ENCODE assay signal across 11 cellular contexts in genomic region chr11:1869427-1870325, GRCh38. TPM values are rescaled to one million over a fixed set of nuclear protein-coding genes. Genes with fewer than 3 reads are reported as not detected.
DNase-seq lines count a peak whose midpoint lies in the region; ATAC-seq, FAIRE-seq and TF ChIP-seq lines count a peak whose summit lies in the region.
"Had no signal": no experiment of that assay in that cellular context is flagged by ENCODE, and none has a peak within 500 bp of the region (broad histone marks: within the 10 kb centered on the region; RNA-seq: fewer than 3 reads in every experiment).

No MANE protein-coding gene starts in this region.

- H3K9me3 ChIP-seq in A549 (no peaks in the 10 kb centered on the region), GM23248 (ENCODE audit: low read depth) (no peaks in the 10 kb centered on the region), muscle layer of duodenum (ENCODE audit: control insufficient read depth in 1 of 2, low read length in 2 of 2) (no peaks in the 10 kb centered on the region), body of pancreas (no peaks in the 10 kb centered on the region), ovary (no peaks in the 10 kb centered on the region)

- H4K20me1 ChIP-seq in GM23248 (ENCODE audit: insufficient read depth): no peaks in the 10 kb centered on the region

- H3K27me3 ChIP-seq in GM23248 (replicated peaks; ENCODE audit: insufficient read depth) (peaks cover 34% of the 10 kb centered on the region), muscle layer of duodenum (ENCODE audit: low read depth, low read length) (no peaks in the 10 kb centered on the region), body of pancreas (no peaks in the 10 kb centered on the region), ovary (no peaks in the 10 kb centered on the region)

- H3K36me3 ChIP-seq in GM23248 (ENCODE audit: low read depth) (no peaks in the 10 kb centered on the region), muscle layer of duodenum (ENCODE audit: control insufficient read depth in 1 of 2, insufficient read depth in 2 of 2, low read length in 2 of 2) (no peaks in the 10 kb centered on the region), body of pancreas (replicated peaks in 1 of 2; ENCODE audit: insufficient read depth in 1 of 2, low read depth in 2 of 2) (no peaks in the 10 kb centered on the region), ovary (no peaks in the 10 kb centered on the region)

- POLR2A ChIA-PET in A549 (lab: Yijun Ruan, JAX): no interaction called here

- no peaks in the 10 kb centered on the region for H3K79me2 ChIP-seq in GM23248 (ENCODE audit: insufficient read depth)

- DNase-seq in A549 (ENCODE audit: low read depth in 1 of 2, low spot score in 1 of 2): peak; percentile 59 to 79
- peak; percentile 64 for DNase-seq in GM23248
- no peak for DNase-seq in astrocyte of the cerebellum (ENCODE audit: low read depth)
- DNase-seq in body of pancreas: no peak
- DNase-seq in GOT3 (lab: John Stamatoyannopoulos, UW): no peak
- DNase-seq in ovary: no peak
- no peak for DNase-seq in A172 (ENCODE audit: low spot score)
- DNase-seq: naive B cell had no signal

- TF ChIP-seq POLR2A in A549 (IDR thresholded peaks at IDR 0.05; ENCODE audit: low read length) (no peak), body of pancreas (IDR thresholded peaks at IDR 0.05) (no peak), ovary (IDR thresholded peaks at IDR 0.05) (no peak)

- H3K4me3 ChIP-seq in A549 (0 out of 3 replicates have a peak overlapping the region, but pooled peaks have one; percentile 8), GM23248 (no peak overlapping the region), astrocyte of the cerebellum (ENCODE audit: low read depth, low read length) (no peak overlapping the region), muscle layer of duodenum (ENCODE audit: low read depth in 1 of 2, low read length in 2 of 2) (peak overlapping the region; percentile 26 to 47), body of pancreas (no peak overlapping the region), ovary (no peak overlapping the region)

- H3K9ac ChIP-seq in GM23248: no peak overlapping the region

- no peak overlapping the region for H2AFZ ChIP-seq in GM23248

- WGBS in A549 (ENCODE audit: missing lambda C conversion rate): 11% methylated on average over 21 of the region's 34 CpGs
- 4% methylated on average over 29 to 33 of the region's 34 CpGs for WGBS in GM23248 (ENCODE audit: low coverage in 1 of 2, low lambda C conversion rate in 2 of 2, missing lambda C conversion rate in 2 of 2), 2 experiments
- WGBS in body of pancreas, 2 donors: 74 to 79% methylated on average over 23 to 34 of the region's 34 CpGs
- 18 to 34% (median 26%) methylated on average over 33 to 34 of the region's 34 CpGs for WGBS in ovary, 3 donors

- intact Hi-C loops in body of pancreas (cut with DNase I): no loop called here
- intact Hi-C loops in ovary (cut with DNase I): no loop called here

- in situ Hi-C loops in GM23248 (cut with MboI) (loop anchor here (25.0 kb wide), 1 partner anchor 293 kb away; the partner anchor contains the start of genes INS and TH), astrocyte of the cerebellum (cut with HindIII; ENCODE audit: low sequenced_read_pairs) (no loop called here)

- no peak for FAIRE-seq in A549 (lab: Jason Lieb, UNC)
- FAIRE-seq: G401.6 had no signal

- H3K4me1 ChIP-seq in A549 (peaks cover 29% of the 10 kb centered on the region), GM23248 (ENCODE audit: insufficient read depth) (no peaks in the 10 kb centered on the region), muscle layer of duodenum (ENCODE audit: control insufficient read depth in 1 of 2, insufficient read depth in 2 of 2, low read length in 2 of 2) (peaks cover 0 to 23% of the 10 kb centered on the region in 2 donors), body of pancreas (peaks cover 20% of the 10 kb centered on the region), ovary (ENCODE audit: insufficient read depth) (peaks cover 9% of the 10 kb centered on the region)

- H3F3A ChIP-seq in GM23248 (ENCODE audit: insufficient read depth): no peaks in the 10 kb centered on the region

- H3K27ac ChIP-seq in A549: peak overlapping the region in 1 of 2 experiments; percentile 34; a peak in 2 of 6 replicates
- no peak overlapping the region for H3K27ac ChIP-seq in GM23248
- no peak overlapping the region for H3K27ac ChIP-seq in muscle layer of duodenum (ENCODE audit: low read length)
- no peak overlapping the region for H3K27ac ChIP-seq in body of pancreas
- H3K27ac ChIP-seq in ovary: no peak overlapping the region

- TF ChIP-seq EP300 in A549 (IDR thresholded peaks at IDR 0.05) (no peak), ovary (IDR thresholded peaks at IDR 0.05) (no peak)

- H3K4me2 ChIP-seq in A549: peak overlapping the region; percentile 67
- no peak overlapping the region for H3K4me2 ChIP-seq in GM23248 (ENCODE audit: unreplicated experiment)

- TF ChIP-seq RAD21 in A549 (conservative IDR thresholded peaks at IDR 0.05 in 1 of 2, IDR thresholded peaks at IDR 0.05 in 1 of 2): peak in 1 of 2 experiments; percentile 15; a peak in 1 of 5 replicates

- CTCF ChIA-PET in A549 (lab: Yijun Ruan, JAX): interaction anchor here (0.7 to 3.5 kb wide), 31 partner anchors 9 to 287 kb away, joined by 3 to 35 read pairs (median 4); partner anchors contain the start of genes LSP1, SYT8 and TNNI2

- peak; percentile 73 to 89 for ATAC-seq in A549
- ATAC-seq in body of pancreas: no peak

- no peaks in the 10 kb centered on the region for H3K9me2 ChIP-seq in GM23248 (ENCODE audit: insufficient read depth)

- TF ChIP-seq CTCF in A549 (IDR thresholded peaks at IDR 0.05) (peak; percentile 51), astrocyte of the cerebellum (IDR thresholded peaks at IDR 0.05; ENCODE audit: low read depth, low read length, missing control alignments) (peak; percentile 39), body of pancreas (IDR thresholded peaks at IDR 0.05) (no peak), ovary (IDR thresholded peaks at IDR 0.05) (no peak)

RNA-seq across cellular contexts. Expression of gene LSP1, which starts 16.8 kb away (rescaled TPM):
- polyA plus RNA-seq in A549 (2011; rRNA removed): 0.42 and 0.67 TPM in 2 replicates
- polyA plus RNA-seq in A549 (2012; cell fraction: cytosol; rRNA removed): 0.21 and 0.23 TPM in 2 replicates
- 0.13 and 0.15 TPM in 2 replicates for polyA plus RNA-seq in A549 (2012; cell fraction: nucleus; rRNA removed)
- polyA plus RNA-seq in A549 (2017; fragmentation: RNase III; extraction: RNeasy Plus Mini Kit Qiagen cat#74134 plus additional on column Dnase treatment): 1.7 to 5.5 TPM (median 3.5 TPM) in 3 replicates
- polyA minus RNA-seq in A549 (2011; rRNA and poly(A)+ RNA removed): 2.8 TPM in 1 of 2 replicates, not detected in the other
- not detected in 2 replicates for total RNA-seq in GM23248 (2014; rRNA removed; shearing (Covaris generic))
- 0.36 and 1.3 TPM in 2 replicates for polyA plus RNA-seq in GM23248 (2016; fragmentation: Nextera tagmentation; extraction: Ambion mirVana)
- 10 to 100 TPM in 1 of 2 donors, 1 to 10 TPM in 1; 9.9 to 11.5 TPM for total RNA-seq in body of pancreas
- total RNA-seq in ovary: 10 to 100 TPM in 3 of 7 donors, 1 to 10 TPM in 4; 3.5 to 14.8 (median 9.0) TPM
- 10 to 100 TPM in 1 of 2 donors, 1 to 10 TPM in 1; 6.0 to 22.0 TPM for polyA plus RNA-seq in ovary
- total RNA-seq in A172 (2014; rRNA removed; shearing (Covaris generic)): 2.2 and 71.7 TPM in 2 replicates
- total RNA-seq: epithelial cell of proximal tubule had no signal

RNA-seq across cellular contexts. Expression of gene PRR33, which starts 22.0 kb away (rescaled TPM):
- polyA plus RNA-seq in A549 (2011; rRNA removed) (not detected in 2 replicates), A549 (2017; fragmentation: RNase III; extraction: RNeasy Plus Mini Kit Qiagen cat#74134 plus additional on column Dnase treatment) (not detected in 3 replicates), GM23248 (2016; fragmentation: Nextera tagmentation; extraction: Ambion mirVana) (not detected in 2 replicates), ovary (under 1 TPM in 1 of 2 donors, not detected in 1; 0.01 TPM)
- polyA plus RNA-seq in A549 (2012; cell fraction: cytosol; rRNA removed): not detected in 2 replicates
- 0.02 TPM in 1 of 2 replicates, not detected in the other for polyA plus RNA-seq in A549 (2012; cell fraction: nucleus; rRNA removed)
- polyA minus RNA-seq in A549 (2011; rRNA and poly(A)+ RNA removed): not detected in 2 replicates
- not detected in 2 replicates for total RNA-seq in GM23248 (2014; rRNA removed; shearing (Covaris generic))
- total RNA-seq in body of pancreas (not detected), ovary (not detected)
- not detected in 2 replicates for total RNA-seq in A172 (2014; rRNA removed; shearing (Covaris generic))
- total RNA-seq: epithelial cell of proximal tubule had no signal

RNA-seq across cellular contexts. Expression of gene TNNI2, which starts 30.9 kb away (rescaled TPM):
- polyA plus RNA-seq in A549 (2011; rRNA removed) (not detected in 2 replicates), A549 (2017; fragmentation: RNase III; extraction: RNeasy Plus Mini Kit Qiagen cat#74134 plus additional on column Dnase treatment) (not detected in 3 replicates), GM23248 (2016; fragmentation: Nextera tagmentation; extraction: Ambion mirVana) (not detected in 2 replicates), ovary (under 1 TPM in 1 of 2 donors, not detected in 1; 0.41 TPM)
- polyA plus RNA-seq in A549 (2012; cell fraction: cytosol; rRNA removed): not detected in 2 replicates
- 0.31 TPM in 1 of 2 replicates, not detected in the other for polyA plus RNA-seq in A549 (2012; cell fraction: nucleus; rRNA removed)
- not detected in 2 replicates for polyA minus RNA-seq in A549 (2011; rRNA and poly(A)+ RNA removed)
- total RNA-seq in GM23248 (2014; rRNA removed; shearing (Covaris generic)): not detected in 2 replicates
- total RNA-seq in body of pancreas (1 to 10 TPM; 3.4 to 3.6 TPM), ovary (1 to 10 TPM in 1 of 7 donors, under 1 TPM in 2, not detected in 4; 0.61 to 1.2 (median 0.70) TPM)
- total RNA-seq in A172 (2014; rRNA removed; shearing (Covaris generic)): not detected in 2 replicates
- total RNA-seq: epithelial cell of proximal tubule had no signal

RNA-seq across cellular contexts. Expression of gene SYT8, which starts 34.9 kb away (rescaled TPM):
- not detected in 2 replicates for polyA plus RNA-seq in A549 (2011; rRNA removed)
- 0.06 TPM in 1 of 2 replicates, not detected in the other for polyA plus RNA-seq in A549 (2012; cell fraction: cytosol; rRNA removed)
- polyA plus RNA-seq in A549 (2012; cell fraction: nucleus; rRNA removed): 0.34 and 0.70 TPM in 2 replicates
- polyA plus RNA-seq in A549 (2017; fragmentation: RNase III; extraction: RNeasy Plus Mini Kit Qiagen cat#74134 plus additional on column Dnase treatment): 0.21 to 0.25 TPM (median 0.22 TPM) in 3 replicates
- polyA minus RNA-seq in A549 (2011; rRNA and poly(A)+ RNA removed): not detected in 2 replicates
- total RNA-seq in GM23248 (2014; rRNA removed; shearing (Covaris generic)): not detected in 2 replicates
- polyA plus RNA-seq in GM23248 (2016; fragmentation: Nextera tagmentation; extraction: Ambion mirVana): not detected in 2 replicates
- total RNA-seq in body of pancreas: 10 to 100 TPM in 1 of 2 donors, 1 to 10 TPM in 1; 6.0 to 32.6 TPM
- 1 to 10 TPM in 1 of 7 donors, under 1 TPM in 1, not detected in 5; 0.24 to 2.4 TPM for total RNA-seq in ovary
- polyA plus RNA-seq in ovary: not detected
- total RNA-seq in A172 (2014; rRNA removed; shearing (Covaris generic)): 2.1 TPM in 1 of 2 replicates, not detected in the other

RNA-seq across cellular contexts. Expression of gene TNNT3, which starts 49.8 kb away (rescaled TPM):
- not detected in 2 replicates for polyA plus RNA-seq in A549 (2011; rRNA removed)
- polyA plus RNA-seq in A549 (2012; cell fraction: cytosol; rRNA removed): 0.07 TPM in 1 of 2 replicates, not detected in the other
- not detected in 2 replicates for polyA plus RNA-seq in A549 (2012; cell fraction: nucleus; rRNA removed)
- polyA plus RNA-seq in A549 (2017; fragmentation: RNase III; extraction: RNeasy Plus Mini Kit Qiagen cat#74134 plus additional on column Dnase treatment): 0.15 TPM in 1 of 3 replicates, not detected in the others
- polyA minus RNA-seq in A549 (2011; rRNA and poly(A)+ RNA removed): not detected in 2 replicates
- not detected in 2 replicates for total RNA-seq in GM23248 (2014; rRNA removed; shearing (Covaris generic))
- polyA plus RNA-seq in GM23248 (2016; fragmentation: Nextera tagmentation; extraction: Ambion mirVana): not detected in 2 replicates
- 1 to 10 TPM in 1 of 2 donors, not detected in 1; 1.6 TPM for total RNA-seq in body of pancreas
- total RNA-seq in ovary: 1 to 10 TPM in 4 of 7 donors, not detected in 3; 1.4 to 5.7 (median 2.0) TPM
- polyA plus RNA-seq in ovary: 1 to 10 TPM in 1 of 2 donors, under 1 TPM in 1; 0.22 to 9.0 TPM
- 0.46 TPM in 1 of 2 replicates, not detected in the other for total RNA-seq in A172 (2014; rRNA removed; shearing (Covaris generic))
- total RNA-seq: epithelial cell of proximal tubule had no signal

Comparison
In these comparisons a context has a peak if more than half of its experiments do, and no peak if none do; other contexts are left out.
1. DNase-seq: peak in A549 (2 of 2) and GM23248 (single experiment); none in astrocyte of the cerebellum (single experiment), body of pancreas (0 of 4), GOT3 (single experiment), ovary (0 of 5) and A172 (single experiment).
2. H3K4me3 ChIP-seq: peak in A549 (single experiment) and muscle layer of duodenum (2 of 2); none in GM23248 (single experiment), astrocyte of the cerebellum (single experiment), body of pancreas (0 of 2) and ovary (single experiment).
3. CTCF ChIP-seq: peak in A549 (single experiment) and astrocyte of the cerebellum (single experiment); none in body of pancreas (0 of 7) and ovary (0 of 3).